Comparison of ENCODE assay signal across 8 cellular contexts in the genomic region with DNA sequence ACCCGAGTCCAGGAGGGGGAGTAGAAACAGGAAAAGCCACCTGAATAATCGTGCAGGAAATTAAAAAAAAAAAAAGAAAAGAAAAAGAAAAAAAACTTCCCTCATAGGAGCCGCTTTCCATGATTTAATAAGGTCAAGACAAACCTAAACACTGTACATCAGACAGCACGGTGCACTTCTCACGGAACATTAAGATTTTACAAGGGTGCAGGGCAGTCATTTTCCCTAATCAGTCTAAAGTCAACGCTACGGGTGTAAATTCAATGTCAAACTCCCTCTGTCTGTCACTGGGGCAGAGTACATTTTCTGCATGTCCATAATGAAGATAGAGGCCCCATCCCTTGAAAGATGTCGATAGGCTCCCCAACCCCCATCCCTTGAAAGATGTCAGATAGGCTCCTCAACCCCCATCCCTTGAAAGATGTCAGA.
DNase-seq lines count a peak whose midpoint lies in the region; ATAC-seq, FAIRE-seq and TF ChIP-seq lines count a peak whose summit lies in the region.

No MANE protein-coding gene starts in this region.

- peak overlapping the region; percentile 91 to 93 (median 92) for H3K4me3 Mint-ChIP-seq in T-cell

- H3K36me3 ChIP-seq in prostate gland, result no peaks in the 10 kb centered on the region

- H3K36me3 Mint-ChIP-seq in T-cell, result no peaks in the 10 kb centered on the region

- no peaks in the 10 kb centered on the region for H3K4me1 ChIP-seq in prostate gland (replicated peaks)

- intact Hi-C loops in prostate gland (cut with DNase I), result loop anchor here (10.0 kb wide), 1 partner anchor 250 kb away; no protein-coding TSS in a partner anchor

- DNase-seq in GM12891 (ENCODE audit: insufficient read length, low spot score) (no peak), T-cell (no peak), foreskin fibroblast (no peak), prostate gland (ENCODE audit: low spot score) (no peak), kidney glomerular epithelial cell (lab: John Stamatoyannopoulos, UW) (no peak), NCI-H187 (lab: John Stamatoyannopoulos, UW) (no peak), NCI-H2029 treated with DMSO at 0.1 percent for 48 hours (lab: John Stamatoyannopoulos, UW) (no peak)

- H3K27ac ChIP-seq in prostate gland, result peak overlapping the region; percentile 83 to 84

- H3K4me3 ChIP-seq in foreskin fibroblast (ENCODE audit: low read depth in 1 of 2, low read length in 2 of 2) (peak overlapping the region; percentile 47 to 75), prostate gland (peak overlapping the region; percentile 64 to 69)

- 1% methylated on average over 8 of the region's 8 CpGs for WGBS in prostate gland

- peaks cover 23 to 25% of the 10 kb centered on the region in 2 donors for H3K27me3 Mint-ChIP-seq in T-cell

- no peak overlapping the region for H3K27ac Mint-ChIP-seq in T-cell

- CTCF ChIA-PET in T-cell (lab: Charles Lee), result interaction anchor here (0.5 to 2.1 kb wide), 5 partner anchors 35 to 367 kb away, joined by 3 to 9 read pairs (median 5); no protein-coding TSS in a partner anchor

- H3K9me3 Mint-ChIP-seq in T-cell, result no peaks in the 10 kb centered on the region

- TF ChIP-seq CTCF in foreskin fibroblast (IDR thresholded peaks at IDR 0.05; ENCODE audit: low read depth, low read length), result no peak
- peak in 1 of 4 experiments; percentile 7 for TF ChIP-seq CTCF in prostate gland (IDR thresholded peaks at IDR 0.05)

- no peaks in the 10 kb centered on the region for H3K9me3 ChIP-seq in prostate gland

- POLR2A ChIA-PET in T-cell (lab: Charles Lee), result interaction anchor here in 1 of 2 donors (0.5 to 0.7 kb wide), 3 partner anchors 18 to 597 kb away, joined by 3 to 6 read pairs (median 5); no protein-coding TSS in a partner anchor

- H3K4me1 Mint-ChIP-seq in T-cell, result peaks cover 19 to 34% (median 29%) of the 10 kb centered on the region in 3 donors

- peak in 1 of 4 experiments; percentile 14 for ATAC-seq in T-cell (replicated peaks in 1 of 4)
- ATAC-seq in HG03159 (IDR thresholded peaks at IDR 0.05; ENCODE audit: unreplicated experiment), result no peak

- TF ChIP-seq POLR2A in GM12891 (IDR thresholded peaks at IDR 0.05; ENCODE audit: low read depth, low read length), result no peak
- TF ChIP-seq POLR2A in prostate gland (IDR thresholded peaks at IDR 0.05), result no peak

- H3K27me3 ChIP-seq in prostate gland (replicated peaks; ENCODE audit: insufficient read depth), result no peaks in the 10 kb centered on the region

- peak; percentile 41 for FAIRE-seq in GM12891 (lab: Jason Lieb, UNC)

TF ChIP-seq in GM12891, 5 proteins besides CTCF, POLR2A, EP300 and RAD21:
- TF ChIP-seq PAX5 (IDR thresholded peaks at IDR 0.05; ENCODE audit: insufficient read depth, low read length, severe bottlenecking) (no peak), TAF1 (IDR thresholded peaks at IDR 0.05; ENCODE audit: low read depth, low read length) (no peak), POU2F2 (IDR thresholded peaks at IDR 0.05; ENCODE audit: low read depth, low read length) (no peak), POLR2AphosphoS5 (IDR thresholded peaks at IDR 0.05; ENCODE audit: low read depth, low read length) (no peak), SPI1 (IDR thresholded peaks at IDR 0.05; ENCODE audit: low read depth, low read length) (no peak)
